1 cellular context compared by ENCODE assay signal in the genomic region with DNA sequence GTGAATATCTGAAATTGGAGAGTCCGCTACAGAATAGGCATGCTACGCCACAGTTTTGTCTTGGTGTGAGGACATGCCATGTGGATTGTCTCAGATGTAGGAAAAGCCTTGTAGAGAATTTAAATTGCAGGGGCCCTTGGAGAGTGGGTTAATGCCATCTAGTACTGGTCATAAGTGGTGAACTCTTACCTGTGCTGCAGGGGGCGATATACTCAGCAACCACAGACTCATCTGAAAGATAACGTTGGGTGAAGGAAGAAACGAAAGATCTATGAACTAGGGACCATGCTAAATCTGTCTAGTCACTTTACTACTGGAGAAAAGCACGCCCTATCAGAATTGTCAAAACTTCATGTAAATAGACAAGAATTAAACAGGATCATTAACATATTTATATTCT.
TF ChIP-seq lines count a peak whose summit lies in the region.

No MANE protein-coding gene starts in this region.

TF ChIP-seq in GM12878, 131 proteins besides CTCF, POLR2A, EP300 and RAD21:
- no peak for TF ChIP-seq DPF2 (IDR thresholded peaks at IDR 0.05)
- TF ChIP-seq, protein P1, sequence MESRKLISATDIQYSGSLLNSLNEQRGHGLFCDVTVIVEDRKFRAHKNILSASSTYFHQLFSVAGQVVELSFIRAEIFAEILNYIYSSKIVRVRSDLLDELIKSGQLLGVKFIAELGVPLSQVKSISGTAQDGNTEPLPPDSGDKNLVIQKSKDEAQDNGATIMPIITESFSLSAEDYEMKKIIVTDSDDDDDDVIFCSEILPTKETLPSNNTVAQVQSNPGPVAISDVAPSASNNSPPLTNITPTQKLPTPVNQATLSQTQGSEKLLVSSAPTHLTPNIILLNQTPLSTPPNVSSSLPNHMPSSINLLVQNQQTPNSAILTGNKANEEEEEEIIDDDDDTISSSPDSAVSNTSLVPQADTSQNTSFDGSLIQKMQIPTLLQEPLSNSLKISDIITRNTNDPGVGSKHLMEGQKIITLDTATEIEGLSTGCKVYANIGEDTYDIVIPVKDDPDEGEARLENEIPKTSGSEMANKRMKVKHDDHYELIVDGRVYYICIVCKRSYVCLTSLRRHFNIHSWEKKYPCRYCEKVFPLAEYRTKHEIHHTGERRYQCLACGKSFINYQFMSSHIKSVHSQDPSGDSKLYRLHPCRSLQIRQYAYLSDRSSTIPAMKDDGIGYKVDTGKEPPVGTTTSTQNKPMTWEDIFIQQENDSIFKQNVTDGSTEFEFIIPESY (IDR thresholded peaks at IDR 0.05) = no peak
- TF ChIP-seq ZNF207 (IDR thresholded peaks at IDR 0.05; ENCODE audit: borderline replicate concordance) = no peak
- TF ChIP-seq RFX5 (IDR thresholded peaks at IDR 0.05; ENCODE audit: low read depth, low read length) = no peak
- no peak for TF ChIP-seq ESRRA (IDR thresholded peaks at IDR 0.05; ENCODE audit: low read length)
- TF ChIP-seq, protein P2, sequence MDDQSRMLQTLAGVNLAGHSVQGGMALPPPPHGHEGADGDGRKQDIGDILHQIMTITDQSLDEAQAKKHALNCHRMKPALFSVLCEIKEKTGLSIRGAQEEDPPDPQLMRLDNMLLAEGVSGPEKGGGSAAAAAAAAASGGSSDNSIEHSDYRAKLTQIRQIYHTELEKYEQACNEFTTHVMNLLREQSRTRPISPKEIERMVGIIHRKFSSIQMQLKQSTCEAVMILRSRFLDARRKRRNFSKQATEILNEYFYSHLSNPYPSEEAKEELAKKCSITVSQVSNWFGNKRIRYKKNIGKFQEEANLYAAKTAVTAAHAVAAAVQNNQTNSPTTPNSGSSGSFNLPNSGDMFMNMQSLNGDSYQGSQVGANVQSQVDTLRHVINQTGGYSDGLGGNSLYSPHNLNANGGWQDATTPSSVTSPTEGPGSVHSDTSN (IDR thresholded peaks at IDR 0.05; ENCODE audit: insufficient replicate concordance, low read depth, low read length) = no peak
- TF ChIP-seq TBL1XR1 (IDR thresholded peaks at IDR 0.05; ENCODE audit: low read depth, low read length) = no peak
- no peak for TF ChIP-seq HDGF (IDR thresholded peaks at IDR 0.05)
- no peak for TF ChIP-seq MYC (IDR thresholded peaks at IDR 0.05; ENCODE audit: insufficient read depth, insufficient read length, insufficient replicate concordance, low read length, severe bottlenecking)
- no peak for TF ChIP-seq CHD2 (IDR thresholded peaks at IDR 0.05; ENCODE audit: borderline replicate concordance, low read depth, low read length)
- TF ChIP-seq, protein P3, sequence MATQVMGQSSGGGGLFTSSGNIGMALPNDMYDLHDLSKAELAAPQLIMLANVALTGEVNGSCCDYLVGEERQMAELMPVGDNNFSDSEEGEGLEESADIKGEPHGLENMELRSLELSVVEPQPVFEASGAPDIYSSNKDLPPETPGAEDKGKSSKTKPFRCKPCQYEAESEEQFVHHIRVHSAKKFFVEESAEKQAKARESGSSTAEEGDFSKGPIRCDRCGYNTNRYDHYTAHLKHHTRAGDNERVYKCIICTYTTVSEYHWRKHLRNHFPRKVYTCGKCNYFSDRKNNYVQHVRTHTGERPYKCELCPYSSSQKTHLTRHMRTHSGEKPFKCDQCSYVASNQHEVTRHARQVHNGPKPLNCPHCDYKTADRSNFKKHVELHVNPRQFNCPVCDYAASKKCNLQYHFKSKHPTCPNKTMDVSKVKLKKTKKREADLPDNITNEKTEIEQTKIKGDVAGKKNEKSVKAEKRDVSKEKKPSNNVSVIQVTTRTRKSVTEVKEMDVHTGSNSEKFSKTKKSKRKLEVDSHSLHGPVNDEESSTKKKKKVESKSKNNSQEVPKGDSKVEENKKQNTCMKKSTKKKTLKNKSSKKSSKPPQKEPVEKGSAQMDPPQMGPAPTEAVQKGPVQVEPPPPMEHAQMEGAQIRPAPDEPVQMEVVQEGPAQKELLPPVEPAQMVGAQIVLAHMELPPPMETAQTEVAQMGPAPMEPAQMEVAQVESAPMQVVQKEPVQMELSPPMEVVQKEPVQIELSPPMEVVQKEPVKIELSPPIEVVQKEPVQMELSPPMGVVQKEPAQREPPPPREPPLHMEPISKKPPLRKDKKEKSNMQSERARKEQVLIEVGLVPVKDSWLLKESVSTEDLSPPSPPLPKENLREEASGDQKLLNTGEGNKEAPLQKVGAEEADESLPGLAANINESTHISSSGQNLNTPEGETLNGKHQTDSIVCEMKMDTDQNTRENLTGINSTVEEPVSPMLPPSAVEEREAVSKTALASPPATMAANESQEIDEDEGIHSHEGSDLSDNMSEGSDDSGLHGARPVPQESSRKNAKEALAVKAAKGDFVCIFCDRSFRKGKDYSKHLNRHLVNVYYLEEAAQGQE (IDR thresholded peaks at IDR 0.05; ENCODE audit: low read depth, low read length) = no peak
- TF ChIP-seq NFXL1 (IDR thresholded peaks at IDR 0.05; ENCODE audit: borderline replicate concordance) = no peak
- no peak for TF ChIP-seq LARP7 (IDR thresholded peaks at IDR 0.05)
- no peak for TF ChIP-seq ATF7 (IDR thresholded peaks at IDR 0.05; ENCODE audit: low read depth)
- TF ChIP-seq MXI1 (IDR thresholded peaks at IDR 0.05; ENCODE audit: low read depth, low read length) = no peak
